In the genomic region with DNA sequence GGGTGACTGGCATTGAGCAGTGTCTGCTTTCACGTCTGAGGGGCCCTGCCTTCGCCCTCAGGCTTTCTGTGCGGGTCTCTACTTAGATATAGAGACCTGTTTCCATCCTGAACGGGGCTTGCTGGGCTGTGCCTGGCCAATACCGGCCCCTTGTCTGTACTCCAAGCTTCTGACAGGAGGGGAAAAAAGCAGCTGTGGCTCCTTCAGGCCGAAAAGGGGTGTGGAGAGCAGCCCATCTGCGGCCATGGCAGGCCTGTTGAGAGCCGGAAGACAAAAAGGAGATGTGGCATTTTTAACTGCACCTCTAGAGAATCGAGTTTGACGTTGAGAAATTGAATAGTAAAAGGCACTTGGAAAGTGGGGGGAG, we compare ENCODE assay signal across 23 cellular contexts. TPM values are rescaled to one million over a fixed set of nuclear protein-coding genes. Genes with fewer than 3 reads are reported as not detected.
"Had no signal": no experiment of that assay in that cellular context is flagged by ENCODE, and none has a peak within 500 bp of the region (broad histone marks: within the 10 kb centered on the region; RNA-seq: fewer than 3 reads in every experiment).

No MANE protein-coding gene starts in this region.

- H3K27me3 ChIP-seq: ascending aorta, breast epithelium, gastrocnemius medialis, heart left ventricle, suprapubic skin, transverse colon, vagina had no signal

- H3K27me3 Mint-ChIP-seq: activated naive CD4-positive, alpha-beta T cell treated with anti-CD3 and anti-CD28 coated beads, Interleukin-2, amount 10 ng/mL, durations not matched to agents 7 days and 5 days; naive thymus-derived CD4-positive, alpha-beta T cell; stimulated activated naive CD8-positive, alpha-beta T cell treated with anti-CD3 and anti-CD28 coated beads, Interleukin-15, Interleukin-2, amounts not matched to agents 100 ng/mL and 50 ng/mL, for 24 hours had no signal

- FAIRE-seq: endometrium had no signal

- H3K4me1 ChIP-seq: ascending aorta, breast epithelium, gastrocnemius medialis, heart left ventricle, suprapubic skin, transverse colon, vagina had no signal

- ATAC-seq: activated T-cell treated with anti-CD3 and anti-CD28 coated beads, Interleukin-2, amount 50 U/mL, for 4 hours; gastrocnemius medialis; heart left ventricle; naive thymus-derived CD4-positive, alpha-beta T cell had no signal

- H3K9me3 Mint-ChIP-seq: activated naive CD4-positive, alpha-beta T cell treated with anti-CD3 and anti-CD28 coated beads, Interleukin-2, amount 10 ng/mL, durations not matched to agents 7 days and 5 days; activated T-cell treated with anti-CD3 and anti-CD28 coated beads, Interleukin-2, amount 50 U/mL, for 4 hours; naive thymus-derived CD4-positive, alpha-beta T cell; stimulated activated naive CD8-positive, alpha-beta T cell treated with anti-CD3 and anti-CD28 coated beads, Interleukin-15, Interleukin-2, amounts not matched to agents 100 ng/mL and 50 ng/mL, for 24 hours had no signal

- H3K27ac Mint-ChIP-seq: activated naive CD4-positive, alpha-beta T cell treated with anti-CD3 and anti-CD28 coated beads, Interleukin-2, amount 10 ng/mL, durations not matched to agents 7 days and 5 days; naive thymus-derived CD4-positive, alpha-beta T cell; stimulated activated naive CD8-positive, alpha-beta T cell treated with anti-CD3 and anti-CD28 coated beads, Interleukin-15, Interleukin-2, amounts not matched to agents 100 ng/mL and 50 ng/mL, for 24 hours had no signal

- DNase-seq: activated CD4-positive, alpha-beta T cell treated with anti-CD3 and anti-CD28 coated beads, Interleukin-2, amount 50 U/mL, for 1 hour; activated CD4-positive, CD25-positive, alpha-beta regulatory T cell treated with anti-CD3 and anti-CD28 coated beads, Interleukin-2, amount 50 U/mL, for 72 hours; activated CD8-positive, alpha-beta memory T cell treated with anti-CD3 and anti-CD28 coated beads, Interleukin-2, amount 50 U/mL, for 4 hours; activated effector memory CD4-positive, alpha-beta T cell treated with Interleukin-2 at 50 U/mL for 16 hours; activated T-cell treated with anti-CD3 and anti-CD28 coated beads, Interleukin-2, amount 50 U/mL, for 4 hours; cortex of kidney; gastrocnemius medialis; heart left ventricle; mesenchymal stem cell; naive thymus-derived CD4-positive, alpha-beta T cell; retina; T1000; transverse colon had no signal

- H3K9me3 ChIP-seq: ascending aorta, breast epithelium, gastrocnemius medialis, heart left ventricle, suprapubic skin, transverse colon, vagina had no signal

- H3K4me1 Mint-ChIP-seq: activated naive CD4-positive, alpha-beta T cell treated with anti-CD3 and anti-CD28 coated beads, Interleukin-2, amount 10 ng/mL, durations not matched to agents 7 days and 5 days; naive thymus-derived CD4-positive, alpha-beta T cell had no signal

- H3K4me3 Mint-ChIP-seq: activated naive CD4-positive, alpha-beta T cell treated with anti-CD3 and anti-CD28 coated beads, Interleukin-2, amount 10 ng/mL, durations not matched to agents 7 days and 5 days; activated T-cell treated with anti-CD3 and anti-CD28 coated beads, Interleukin-2, amount 50 U/mL, for 4 hours; naive thymus-derived CD4-positive, alpha-beta T cell; stimulated activated naive CD8-positive, alpha-beta T cell treated with anti-CD3 and anti-CD28 coated beads, Interleukin-15, Interleukin-2, amounts not matched to agents 100 ng/mL and 50 ng/mL, for 24 hours had no signal

- H3K27ac ChIP-seq: ascending aorta, breast epithelium, gastrocnemius medialis, heart left ventricle, suprapubic skin, transverse colon, vagina had no signal

- H3K4me3 ChIP-seq: ascending aorta, breast epithelium, gastrocnemius medialis, heart left ventricle, suprapubic skin, transverse colon, vagina had no signal

RNA-seq across cellular contexts. Expression of gene PRDM12, which starts 25.3 kb away (rescaled TPM):
- total RNA-seq: ascending aorta; breast epithelium; gastrocnemius medialis; liver; naive thymus-derived CD4-positive, alpha-beta T cell; skeletal muscle tissue; suprapubic skin; T-helper 1 cell treated with Interleukin-12 subunit alpha and Interleukin-12 subunit beta and Interleukin-4 antibody, amounts not matched to agents 30 ng/mL and 1 ng/mL, for 36 hours; transverse colon; vagina had no signal
- polyA plus RNA-seq: heart left ventricle had no signal
